ENCODE assay signal across 1 cellular context in the genomic region with DNA sequence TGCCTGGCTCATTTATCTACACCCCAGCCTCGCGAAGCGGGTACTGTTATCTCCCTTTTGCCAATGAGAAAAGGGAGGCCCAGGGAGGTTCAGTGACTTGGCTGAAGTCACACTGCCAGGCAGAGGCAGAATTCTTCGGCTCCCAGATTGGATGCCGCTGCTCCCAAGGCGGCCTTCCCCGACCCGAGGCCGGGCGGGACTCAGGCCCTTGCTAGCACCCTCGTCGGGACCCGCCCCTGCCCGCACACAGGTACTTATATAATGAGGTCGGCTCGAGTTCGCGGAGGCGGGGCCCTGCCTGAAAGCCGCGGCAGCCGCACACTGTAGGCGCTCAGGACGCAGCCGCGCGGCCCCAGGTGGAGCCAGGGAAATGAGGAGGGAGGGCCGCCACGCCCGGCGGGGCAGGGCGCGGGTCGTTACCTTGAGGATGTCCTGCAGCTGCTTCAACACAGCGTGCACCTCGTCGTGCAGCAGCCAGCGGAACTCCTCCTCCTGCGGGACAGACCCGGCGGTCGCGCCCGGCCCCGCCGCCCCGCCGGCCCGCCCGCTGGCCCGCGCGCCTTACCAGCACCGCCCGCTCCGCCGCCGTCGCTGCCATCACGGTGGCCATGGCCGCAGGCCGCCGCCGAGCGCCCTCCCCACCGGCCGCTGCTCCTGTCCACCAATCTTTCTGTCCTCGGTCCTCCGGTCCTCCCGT.
TF ChIP-seq lines count a peak whose summit lies in the region.

A gene with protein sequence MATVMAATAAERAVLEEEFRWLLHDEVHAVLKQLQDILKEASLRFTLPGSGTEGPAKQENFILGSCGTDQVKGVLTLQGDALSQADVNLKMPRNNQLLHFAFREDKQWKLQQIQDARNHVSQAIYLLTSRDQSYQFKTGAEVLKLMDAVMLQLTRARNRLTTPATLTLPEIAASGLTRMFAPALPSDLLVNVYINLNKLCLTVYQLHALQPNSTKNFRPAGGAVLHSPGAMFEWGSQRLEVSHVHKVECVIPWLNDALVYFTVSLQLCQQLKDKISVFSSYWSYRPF (minus strand): TSS at position 672 of the 697 bp plus-strand sequence. CDS start 62 bp downstream, at position 610.

TF ChIP-seq in HCT116, 20 proteins besides CTCF, POLR2A, EP300 and RAD21 (continued from another document):
- TF ChIP-seq, protein P1, sequence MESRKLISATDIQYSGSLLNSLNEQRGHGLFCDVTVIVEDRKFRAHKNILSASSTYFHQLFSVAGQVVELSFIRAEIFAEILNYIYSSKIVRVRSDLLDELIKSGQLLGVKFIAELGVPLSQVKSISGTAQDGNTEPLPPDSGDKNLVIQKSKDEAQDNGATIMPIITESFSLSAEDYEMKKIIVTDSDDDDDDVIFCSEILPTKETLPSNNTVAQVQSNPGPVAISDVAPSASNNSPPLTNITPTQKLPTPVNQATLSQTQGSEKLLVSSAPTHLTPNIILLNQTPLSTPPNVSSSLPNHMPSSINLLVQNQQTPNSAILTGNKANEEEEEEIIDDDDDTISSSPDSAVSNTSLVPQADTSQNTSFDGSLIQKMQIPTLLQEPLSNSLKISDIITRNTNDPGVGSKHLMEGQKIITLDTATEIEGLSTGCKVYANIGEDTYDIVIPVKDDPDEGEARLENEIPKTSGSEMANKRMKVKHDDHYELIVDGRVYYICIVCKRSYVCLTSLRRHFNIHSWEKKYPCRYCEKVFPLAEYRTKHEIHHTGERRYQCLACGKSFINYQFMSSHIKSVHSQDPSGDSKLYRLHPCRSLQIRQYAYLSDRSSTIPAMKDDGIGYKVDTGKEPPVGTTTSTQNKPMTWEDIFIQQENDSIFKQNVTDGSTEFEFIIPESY (IDR thresholded peaks at IDR 0.05; ENCODE audit: extremely low read depth, insufficient replicate concordance, low read length), result no peak
- TF ChIP-seq CBX3 (IDR thresholded peaks at IDR 0.05; ENCODE audit: low read depth) (no peak), JUND (IDR thresholded peaks at IDR 0.05) (no peak)
